Comparison of ENCODE assay signal across 8 cellular contexts in genomic region chr4:46648088-46648744, GRCh38.
DNase-seq lines count a peak whose midpoint lies in the region; ATAC-seq, FAIRE-seq and TF ChIP-seq lines count a peak whose summit lies in the region.

No MANE protein-coding gene starts in this region.

- no peak for FAIRE-seq in small intestine (lab: Jason Lieb, UNC)

- CTCF ChIA-PET in mammary epithelial cell (lab: Charles Lee; ENCODE audit: low non-redundant PET): interaction anchor here (0.5 to 1.4 kb wide), 7 partner anchors 268 to 320 kb away, joined by 3 to 62 read pairs (median 4); no protein-coding TSS in a partner anchor

- dilution Hi-C loops in mammary epithelial cell (cut with HindIII; ENCODE audit: low sequenced_read_pairs): no loop called here

- no peak for TF ChIP-seq POLR2A in NB4 (IDR thresholded peaks at IDR 0.05; ENCODE audit: extremely low read depth, insufficient read length)

- H3K4me3 ChIP-seq in NB4 (ENCODE audit: low read depth, low read length) (no peak overlapping the region), mammary epithelial cell (replicated peaks in 1 of 3; ENCODE audit: insufficient read depth in 1 of 3, low read depth in 2 of 3, low read length in 3 of 3) (no peak overlapping the region), small intestine (ENCODE audit: low read depth in 1 of 2, low read length in 2 of 2) (no peak overlapping the region)

- ATAC-seq in HG02759 (IDR thresholded peaks at IDR 0.05; ENCODE audit: unreplicated experiment): peak; percentile 98

- DNase-seq in activated CD4-positive, alpha-beta T cell treated with anti-CD3 and anti-CD28 coated beads for 48 hours: peak; percentile 5
- DNase-seq in activated CD4-positive, alpha-beta T cell treated with anti-CD3 and anti-CD28 coated beads, Interleukin-2, amount 50 U/mL, for 48 hours: no peak
- peak; percentile 69 for DNase-seq in NB4 (ENCODE audit: low read depth)
- peak; percentile 72 for DNase-seq in mammary epithelial cell
- DNase-seq in small intestine: peak; percentile 47
- DNase-seq in NCI-H1930 (lab: John Stamatoyannopoulos, UW): no peak
- DNase-seq in HCEC 1CT: no peak

- TF ChIP-seq CTCF in NB4 (IDR thresholded peaks at IDR 0.05; ENCODE audit: low read depth, low read length) (peak; percentile 90), mammary epithelial cell (conservative IDR thresholded peaks at IDR 0.05 in 1 of 2, IDR thresholded peaks at IDR 0.05 in 1 of 2; ENCODE audit: extremely low read depth in 1 of 2, insufficient read depth in 1 of 2, low read depth in 1 of 2, low read length in 2 of 2) (peak; percentile 94 to 97)

- no peak overlapping the region for H3K9ac ChIP-seq in mammary epithelial cell (ENCODE audit: insufficient read depth, low read length)

- H3K4me1 ChIP-seq in mammary epithelial cell (ENCODE audit: insufficient read depth, low read length): no peaks in the 10 kb centered on the region
- no peaks in the 10 kb centered on the region for H3K4me1 ChIP-seq in small intestine (ENCODE audit: control insufficient read depth in 2 of 2, insufficient read depth in 1 of 2, low read depth in 1 of 2, low read length in 1 of 2)

- H3K79me2 ChIP-seq in mammary epithelial cell (ENCODE audit: insufficient read depth, low read length): no peaks in the 10 kb centered on the region

- no peaks in the 10 kb centered on the region for H4K20me1 ChIP-seq in mammary epithelial cell (ENCODE audit: insufficient read depth, low read length)

- H3K36me3 ChIP-seq in mammary epithelial cell (ENCODE audit: insufficient read depth, low read length) (no peaks in the 10 kb centered on the region), small intestine (ENCODE audit: control insufficient read depth in 2 of 2, insufficient read depth in 2 of 2, low read length in 2 of 2) (no peaks in the 10 kb centered on the region)

- intact Hi-C loops in mammary epithelial cell (cut with micrococcal nuclease): loop anchor here (1.0 to 2.0 kb wide), 2 partner anchors 319 to 1887 kb away; no protein-coding TSS in a partner anchor

- in situ Hi-C loops in mammary epithelial cell (cut with MboI; ENCODE audit: low sequenced_read_pairs in 2 of 2): loop anchor here (5.0 to 10.0 kb wide), 2 partner anchors 321 to 323 kb away; no protein-coding TSS in a partner anchor

- no TSS peak for BruUV-seq in mammary epithelial cell (replicated peaks; lab: Mats Ljungman, UMichigan)

- H3K27me3 ChIP-seq in mammary epithelial cell (ENCODE audit: insufficient read depth, low read length) (no peaks in the 10 kb centered on the region), small intestine (ENCODE audit: control insufficient read depth in 2 of 2, insufficient read depth in 2 of 2, low read length in 2 of 2) (no peaks in the 10 kb centered on the region)

- H3K9me3 ChIP-seq in mammary epithelial cell (replicated peaks; ENCODE audit: insufficient read depth, low read length) (no peaks in the 10 kb centered on the region), small intestine (ENCODE audit: control insufficient read depth, low read depth) (no peaks in the 10 kb centered on the region)

- no peak overlapping the region for H2AFZ ChIP-seq in mammary epithelial cell (ENCODE audit: low read depth, low read length)

- H3K4me2 ChIP-seq in mammary epithelial cell (ENCODE audit: insufficient read depth, low read depth, low read length): no peak overlapping the region

- WGBS in mammary epithelial cell (ENCODE audit: low coverage, missing lambda C conversion rate): 8% methylated on average over 1 of the region's 2 CpGs
- WGBS in small intestine, 3 donors: 35 to 74% (median 73%) methylated on average over 2 of the region's 2 CpGs

- H3K27ac ChIP-seq in mammary epithelial cell (ENCODE audit: insufficient read depth, low read depth, low read length) (no peak overlapping the region), small intestine (ENCODE audit: low read depth in 1 of 2, low read length in 1 of 2) (no peak overlapping the region)

Comparison
In these comparisons a context has a peak if more than half of its experiments do, and no peak if none do; other contexts are left out.
1. DNase-seq: peak in activated CD4-positive, alpha-beta T cell treated with anti-CD3 and anti-CD28 coated beads for 48 hours (single experiment), NB4 (single experiment), mammary epithelial cell (single experiment) and small intestine (single experiment); none in activated CD4-positive, alpha-beta T cell treated with anti-CD3 and anti-CD28 coated beads, Interleukin-2, amount 50 U/mL, for 48 hours (0 of 2), NCI-H1930 (0 of 2) and HCEC 1CT (single experiment).